ENCODE assay signal across 8 cellular contexts in the genomic region with DNA sequence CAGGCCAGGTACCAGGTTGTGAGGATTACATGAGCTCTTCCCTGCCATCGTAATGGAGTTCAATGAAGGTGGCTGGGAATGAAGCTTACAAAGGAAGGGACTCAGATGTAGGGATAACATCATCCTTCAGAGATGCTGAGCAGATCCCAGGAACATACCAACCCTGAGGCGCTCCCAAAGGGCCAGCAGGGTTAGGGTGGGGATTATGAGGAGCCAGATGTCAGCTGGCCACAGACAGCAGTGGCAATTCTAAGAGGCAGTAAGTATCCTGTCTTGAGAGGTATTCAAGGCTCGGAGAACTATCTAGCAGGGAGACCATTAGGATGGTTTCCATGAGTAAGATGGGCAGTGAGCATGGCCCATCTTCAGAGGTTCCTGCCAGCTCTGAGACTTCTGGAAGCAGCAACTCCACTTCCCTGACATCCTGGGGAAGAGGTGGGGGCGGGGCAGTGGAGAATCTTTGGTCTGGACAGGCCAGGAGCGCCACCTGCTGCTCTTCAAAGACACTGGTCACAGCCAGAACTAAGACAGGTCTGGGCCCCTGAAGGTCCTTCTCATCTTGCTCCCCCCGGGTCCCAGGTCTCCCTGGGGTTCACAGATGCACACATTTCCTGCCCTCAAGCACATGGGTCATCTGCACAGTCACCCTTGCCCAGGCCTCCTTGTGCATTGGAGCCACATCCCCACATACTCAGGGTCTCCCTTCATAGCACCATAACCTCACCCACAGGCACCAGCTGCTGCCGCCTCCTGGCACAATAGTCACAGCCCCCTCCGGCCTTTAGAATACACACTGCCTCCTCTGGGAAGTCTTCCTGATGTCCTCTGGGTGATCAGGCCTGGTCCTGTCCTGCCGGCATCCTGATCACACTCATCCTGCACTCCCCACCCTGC. TPM values are rescaled to one million over a fixed set of nuclear protein-coding genes. Genes with fewer than 3 reads are reported as not detected.
DNase-seq lines count a peak whose midpoint lies in the region; ATAC-seq, FAIRE-seq and TF ChIP-seq lines count a peak whose summit lies in the region.

No MANE protein-coding gene starts in this region.

- H2AK5ac ChIP-seq in mesenchymal stem cell (ENCODE audit: low read length, severe bottlenecking), result no peak overlapping the region

- H3K4me1 ChIP-seq in endothelial cell of umbilical vein (ENCODE audit: control insufficient read depth, extremely low read depth, insufficient read depth, low read length), result peaks cover 6% of the 10 kb centered on the region
- peaks cover 24% of the 10 kb centered on the region for H3K4me1 ChIP-seq in mesenchymal stem cell (ENCODE audit: control insufficient read depth, insufficient read depth, low read depth, low read length)

- H3K79me2 ChIP-seq in endothelial cell of umbilical vein (ENCODE audit: control insufficient read depth, insufficient read depth, low read length), result no peaks in the 10 kb centered on the region

- no peaks in the 10 kb centered on the region for H3K9me3 Mint-ChIP-seq in CD4-positive, alpha-beta T cell
- no peaks in the 10 kb centered on the region for H3K9me3 Mint-ChIP-seq in HFFc6
- no peaks in the 10 kb centered on the region for H3K9me3 Mint-ChIP-seq in activated CD8-positive, alpha-beta T cell treated with anti-CD3 and anti-CD28 coated beads for 36 hours

- H3K27me3 Mint-ChIP-seq in CD4-positive, alpha-beta T cell, result peaks cover 27% of the 10 kb centered on the region
- H3K27me3 Mint-ChIP-seq in HFFc6 (ENCODE audit: insufficient read depth), result no peaks in the 10 kb centered on the region; the same call in 1 of the 2 replicates
- H3K27me3 Mint-ChIP-seq in activated CD8-positive, alpha-beta T cell treated with anti-CD3 and anti-CD28 coated beads for 36 hours, result peaks cover 32% of the 10 kb centered on the region

- H3K36me3 Mint-ChIP-seq in CD4-positive, alpha-beta T cell (ENCODE audit: low read depth), result no peaks in the 10 kb centered on the region
- no peaks in the 10 kb centered on the region for H3K36me3 Mint-ChIP-seq in HFFc6 (ENCODE audit: low read depth)
- no peaks in the 10 kb centered on the region for H3K36me3 Mint-ChIP-seq in activated CD8-positive, alpha-beta T cell treated with anti-CD3 and anti-CD28 coated beads for 36 hours (ENCODE audit: low read depth)

- POLR2A ChIA-PET in CD4-positive, alpha-beta T cell (lab: Charles Lee), result interaction anchor here (0.8 to 0.9 kb wide), 2 partner anchors 109 to 191 kb away, joined by 3 read pairs; no protein-coding TSS in a partner anchor
- POLR2A ChIA-PET in activated CD8-positive, alpha-beta T cell treated with anti-CD3 and anti-CD28 coated beads for 36 hours (lab: Charles Lee), result interaction anchor here (0.9 to 1.4 kb wide), 4 partner anchors 107 to 124 kb away, joined by 3 to 4 read pairs (median 3); no protein-coding TSS in a partner anchor
- POLR2A ChIA-PET in endothelial cell of umbilical vein (lab: Charles Lee), result no interaction called here

- peak overlapping the region in 1 of 2 experiments; percentile 46 for H3K4ac ChIP-seq in mesenchymal stem cell (ENCODE audit: low read depth in 1 of 2, low read length in 2 of 2)

- H3K79me1 ChIP-seq in mesenchymal stem cell (replicated peaks; ENCODE audit: low read length, poor library complexity, severe bottlenecking), result peaks cover 6% of the 10 kb centered on the region

- CTCF ChIA-PET in CD4-positive, alpha-beta T cell (lab: Charles Lee), result interaction anchor here (0.9 to 1.3 kb wide), 2 partner anchors 12 to 131 kb away, joined by 3 to 4 read pairs; no protein-coding TSS in a partner anchor
- CTCF ChIA-PET in activated CD8-positive, alpha-beta T cell treated with anti-CD3 and anti-CD28 coated beads for 36 hours (lab: Charles Lee), result interaction anchor here (0.6 to 8.0 kb wide), 30 partner anchors 8 to 191 kb away, joined by 3 to 216 read pairs (median 4); a partner anchor contains a TSS
- CTCF ChIA-PET in endothelial cell of umbilical vein (lab: Charles Lee), result interaction anchor here (0.6 to 8.1 kb wide), 43 partner anchors 9 to 1694 kb away, joined by 3 to 528 read pairs (median 5); a partner anchor contains a TSS

- H3K9me1 ChIP-seq in endothelial cell of umbilical vein (replicated peaks; ENCODE audit: control insufficient read depth, extremely low read depth, insufficient read depth, low read length), result no peaks in the 10 kb centered on the region

- peak overlapping the region; percentile 61 for H2BK120ac ChIP-seq in mesenchymal stem cell (ENCODE audit: low read depth, low read length)

- FAIRE-seq in endothelial cell of umbilical vein (lab: Jason Lieb, UNC), result peak; percentile 82

- no peak overlapping the region for H3K4me2 ChIP-seq in endothelial cell of umbilical vein (ENCODE audit: insufficient read depth, low read length)
- H3K4me2 ChIP-seq in mesenchymal stem cell (ENCODE audit: low read length, poor library complexity, severe bottlenecking), result no peak overlapping the region

- H2BK5ac ChIP-seq in mesenchymal stem cell (ENCODE audit: low read depth, low read length, poor library complexity, severe bottlenecking), result no peak overlapping the region

- peak overlapping the region; percentile 72 for H3K4me3 Mint-ChIP-seq in CD4-positive, alpha-beta T cell
- no peak overlapping the region for H3K4me3 Mint-ChIP-seq in HFFc6
- H3K4me3 Mint-ChIP-seq in activated CD8-positive, alpha-beta T cell treated with anti-CD3 and anti-CD28 coated beads for 36 hours, result no peak overlapping the region

- H3K9ac ChIP-seq in endothelial cell of umbilical vein (replicated peaks; ENCODE audit: extremely low read depth, insufficient read depth, low read length), result no peak overlapping the region
- H3K9ac ChIP-seq in mesenchymal stem cell (ENCODE audit: low read length), result no peak overlapping the region

- H4K20me1 ChIP-seq in endothelial cell of umbilical vein (replicated peaks; ENCODE audit: control insufficient read depth, extremely low read depth, insufficient read depth, low read length), result no peaks in the 10 kb centered on the region

- H4K91ac ChIP-seq in mesenchymal stem cell (ENCODE audit: low read length), result peak overlapping the region; percentile 81

- peak overlapping the region; percentile 61 to 82 for H2BK12ac ChIP-seq in mesenchymal stem cell (ENCODE audit: low read length in 2 of 2)

- H4K8ac ChIP-seq in mesenchymal stem cell (ENCODE audit: low read length), result peak overlapping the region; percentile 79

- no peak overlapping the region for H3K27ac Mint-ChIP-seq in CD4-positive, alpha-beta T cell
- H3K27ac Mint-ChIP-seq in HFFc6, result no peak overlapping the region
- H3K27ac Mint-ChIP-seq in activated CD8-positive, alpha-beta T cell treated with anti-CD3 and anti-CD28 coated beads for 36 hours, result no peak overlapping the region

- H3K9me3 ChIP-seq in CD4-positive, alpha-beta T cell (ENCODE audit: control insufficient read depth, low read length), result no peaks in the 10 kb centered on the region
- no peaks in the 10 kb centered on the region for H3K9me3 ChIP-seq in endothelial cell of umbilical vein (replicated peaks; ENCODE audit: control insufficient read depth, insufficient read depth, low read length)
- no peaks in the 10 kb centered on the region for H3K9me3 ChIP-seq in mesenchymal stem cell (ENCODE audit: control insufficient read depth, low read length)

- no peak overlapping the region for H3K23ac ChIP-seq in mesenchymal stem cell (ENCODE audit: low read length in 2 of 2)

- dilution Hi-C loops in endothelial cell of umbilical vein (cut with MboI; ENCODE audit: extremely low pct_ligation_motif_present, low sequenced_read_pairs), result loop anchor here (25.0 kb wide), 1 partner anchor 99 kb away; no protein-coding TSS in a partner anchor

- TF ChIP-seq CTCF in CD4-positive, alpha-beta T cell (IDR thresholded peaks at IDR 0.05), result peak; percentile 60
- TF ChIP-seq CTCF in HFFc6 (IDR thresholded peaks at IDR 0.05) (peak; percentile 90), endothelial cell of umbilical vein (IDR thresholded peaks at IDR 0.05; ENCODE audit: extremely low read depth in 1 of 2, insufficient read depth in 1 of 2, low read depth in 1 of 2, low read length in 2 of 2) (peak; percentile 81 to 88)
- peak; percentile 74 for TF ChIP-seq CTCF in activated CD8-positive, alpha-beta T cell treated with anti-CD3 and anti-CD28 coated beads for 36 hours (IDR thresholded peaks at IDR 0.05)

- no peak for ATAC-seq in CD4-positive, alpha-beta T cell (ENCODE audit: poor library complexity)
- ATAC-seq in activated CD8-positive, alpha-beta T cell treated with anti-CD3 and anti-CD28 coated beads for 36 hours, result peak; percentile 64
- no peak for ATAC-seq in GM21576 (IDR thresholded peaks at IDR 0.05; ENCODE audit: unreplicated experiment)

- H3K4me3 ChIP-seq in endothelial cell of umbilical vein (replicated peaks in 1 of 3; ENCODE audit: insufficient read depth in 1 of 3, low read depth in 1 of 3, low read length in 3 of 3) (no peak overlapping the region), mesenchymal stem cell (ENCODE audit: insufficient read depth in 1 of 2, low read depth in 1 of 2, low read length in 2 of 2) (no peak overlapping the region)

- H2BK15ac ChIP-seq in mesenchymal stem cell (ENCODE audit: low read depth, poor library complexity, severe bottlenecking), result no peak overlapping the region

- no TSS peak for BruUV-seq in endothelial cell of umbilical vein (replicated peaks; lab: Mats Ljungman, UMichigan)

- no peak overlapping the region for H3K27ac ChIP-seq in CD4-positive, alpha-beta T cell (ENCODE audit: low read depth, low read length)
- no peak overlapping the region for H3K27ac ChIP-seq in endothelial cell of umbilical vein (ENCODE audit: insufficient read depth, low read depth, low read length)
- H3K27ac ChIP-seq in mesenchymal stem cell (ENCODE audit: low read length, poor library complexity, severe bottlenecking), result no peak overlapping the region

- no peak overlapping the region for H3K14ac ChIP-seq in mesenchymal stem cell (ENCODE audit: low read length in 2 of 2)

- 47% methylated on average over 9 of the region's 9 CpGs for WGBS in mesenchymal stem cell

- peaks cover 16% of the 10 kb centered on the region for H3K4me1 Mint-ChIP-seq in CD4-positive, alpha-beta T cell (ENCODE audit: low read depth)
- H3K4me1 Mint-ChIP-seq in HFFc6 (ENCODE audit: low read depth), result peaks cover 33% of the 10 kb centered on the region
- H3K4me1 Mint-ChIP-seq in activated CD8-positive, alpha-beta T cell treated with anti-CD3 and anti-CD28 coated beads for 36 hours (ENCODE audit: low read depth), result peaks cover 9% of the 10 kb centered on the region

- intact Hi-C loops in CD4-positive, alpha-beta T cell (cut with DNase I, micrococcal nuclease), result loop anchor here (1.0 to 5.0 kb wide), 5 partner anchors 110 to 1741 kb away; a partner anchor contains a TSS
- intact Hi-C loops in activated CD8-positive, alpha-beta T cell treated with anti-CD3 and anti-CD28 coated beads for 36 hours (cut with micrococcal nuclease), result loop anchor here (1.0 to 5.0 kb wide), 2 partner anchors 110 to 189 kb away; a partner anchor contains a TSS
- intact Hi-C loops in endothelial cell of umbilical vein (cut with micrococcal nuclease), result loop anchor here (1.0 kb wide), 4 partner anchors 70 to 192 kb away; no protein-coding TSS in a partner anchor

- peak overlapping the region in 1 of 2 experiments; percentile 49 for H3K18ac ChIP-seq in mesenchymal stem cell (ENCODE audit: low read depth in 1 of 2, low read length in 2 of 2)

- H3K36me3 ChIP-seq in endothelial cell of umbilical vein (ENCODE audit: control insufficient read depth in 2 of 2, extremely low read depth in 1 of 2, insufficient read depth in 2 of 2, low read length in 2 of 2) (no peaks in the 10 kb centered on the region), mesenchymal stem cell (ENCODE audit: control insufficient read depth in 1 of 2, insufficient read depth in 2 of 2, low read depth in 1 of 2, low read length in 2 of 2) (no peaks in the 10 kb centered on the region)

- no peak for TF ChIP-seq POLR2A in endothelial cell of umbilical vein (IDR thresholded peaks at IDR 0.05; ENCODE audit: low read depth, low read length)

- peaks cover 21% of the 10 kb centered on the region for H3K27me3 ChIP-seq in CD4-positive, alpha-beta T cell (ENCODE audit: control insufficient read depth, insufficient read depth, low read length)
- H3K27me3 ChIP-seq in endothelial cell of umbilical vein (ENCODE audit: control insufficient read depth in 2 of 2, insufficient read depth in 2 of 2, low read length in 2 of 2) (no peaks in the 10 kb centered on the region), mesenchymal stem cell (ENCODE audit: control insufficient read depth in 1 of 2, insufficient read depth in 1 of 2, low read length in 2 of 2) (peaks cover 0 to 6% of the 10 kb centered on the region in 2 experiments)

- DNase-seq in CD4-positive, alpha-beta T cell, result peak in 8 of 10 experiments; percentile 11 to 54 (median 29)
- DNase-seq in HFFc6, result peak; percentile 71
- peak; percentile 87 to 98 for DNase-seq in NCI-H526 (lab: John Stamatoyannopoulos, UW)
- peak; percentile 80 for DNase-seq in activated CD8-positive, alpha-beta T cell treated with anti-CD3 and anti-CD28 coated beads for 36 hours
- DNase-seq in endothelial cell of umbilical vein (ENCODE audit: low read depth, low spot score), result peak; percentile 75
- peak; percentile 86 for DNase-seq in mesenchymal stem cell
- peak; percentile 37 for DNase-seq in stimulated activated CD8-positive, alpha-beta memory T cell treated with anti-CD3 and anti-CD28 coated beads, Interleukin-7, amount 100 ng/mL, for 24 hours (ENCODE audit: low read depth)

- no peak overlapping the region for H2AFZ ChIP-seq in endothelial cell of umbilical vein (ENCODE audit: low read depth, low read length)
- no peak overlapping the region for H2AFZ ChIP-seq in mesenchymal stem cell (ENCODE audit: low read depth, low read length)

RNA-seq across cellular contexts. Expression of a gene that starts 2.8 kb away (rescaled TPM):
- under 1 TPM in 1 of 2 experiments, not detected in 1; 0.14 TPM for total RNA-seq in CD4-positive, alpha-beta T cell
- 10 to 100 TPM; 50.9 to 60.5 (median 56.7) TPM for total RNA-seq in HFFc6 (2021; fragmentation: NEBNext Ultra II Directional; extraction: Animal tissue kit (Norgen Biotek cat#: 25700))
- under 1 TPM; 0.04 to 0.14 TPM for total RNA-seq in activated CD8-positive, alpha-beta T cell treated with anti-CD3 and anti-CD28 coated beads for 36 hours
- 20.8 and 25.9 TPM in 2 replicates for total RNA-seq in endothelial cell of umbilical vein
- polyA plus RNA-seq in endothelial cell of umbilical vein, result 7.0 and 7.1 TPM in 2 replicates
- polyA plus RNA-seq in endothelial cell of umbilical vein (2011; cell fraction: cytosol; rRNA removed), result 6.8 and 8.2 TPM in 2 replicates
- 3.8 and 6.1 TPM in 2 replicates for polyA plus RNA-seq in endothelial cell of umbilical vein (2011; cell fraction: nucleus; rRNA removed)
- 32.5 and 36.4 TPM in 2 replicates for polyA plus RNA-seq in endothelial cell of umbilical vein (2012)
- polyA minus RNA-seq in endothelial cell of umbilical vein, result 11.0 and 13.1 TPM in 2 replicates
- polyA minus RNA-seq in endothelial cell of umbilical vein (2011; cell fraction: cytosol; rRNA and poly(A)+ RNA removed), result 7.0 TPM
- 3.8 and 4.6 TPM in 2 replicates for polyA minus RNA-seq in endothelial cell of umbilical vein (2011; cell fraction: nucleus; rRNA and poly(A)+ RNA removed)
- polyA plus RNA-seq in mesenchymal stem cell (2013, experiment 1 of 2), result 102 TPM
- 102 TPM for polyA plus RNA-seq in mesenchymal stem cell (2013, experiment 2 of 2)

Comparison
In these comparisons a context has a peak if more than half of its experiments do, and no peak if none do; other contexts are left out.
1. DNase-seq: peak in every context shown above with its lines; median percentile 92 in NCI-H526; 86 in mesenchymal stem cell; 80 in activated CD8-positive, alpha-beta T cell treated with anti-CD3 and anti-CD28 coated beads for 36 hours; 75 in endothelial cell of umbilical vein; 71 in HFFc6; 37 in stimulated activated CD8-positive, alpha-beta memory T cell treated with anti-CD3 and anti-CD28 coated beads, Interleukin-7, amount 100 ng/mL, for 24 hours; 29 in CD4-positive, alpha-beta T cell.
2. RNA of a gene that starts 2.8 kb away (total RNA-seq): 50.9 to 60.5 TPM in HFFc6 and 20.8 to 25.9 TPM in endothelial cell of umbilical vein; 0.14 TPM in CD4-positive, alpha-beta T cell and 0.04 to 0.14 TPM in activated CD8-positive, alpha-beta T cell treated with anti-CD3 and anti-CD28 coated beads for 36 hours; every median in the first group is over 10 times any median in the second.
3. Peak in every context shown above with its lines, with median percentiles within 50 percentile points of each other: CTCF ChIP-seq.